Comparison of ENCODE assay signal across 6 cellular contexts in genomic region chr9:35659340-35659739, GRCh38. TPM values are rescaled to one million over a fixed set of nuclear protein-coding genes. Genes with fewer than 3 reads are reported as not detected.
DNase-seq lines count a peak whose midpoint lies in the region; ATAC-seq and TF ChIP-seq lines count a peak whose summit lies in the region.

No MANE protein-coding gene starts in this region.

- H3K36me3 ChIP-seq in neuron (ENCODE audit: insufficient read depth, low read length): peaks cover 26% of the 10 kb centered on the region

- H3K9me3 ChIP-seq in neuron (ENCODE audit: low read length): no peaks in the 10 kb centered on the region

- H3K4me3 ChIP-seq in neuron (ENCODE audit: low read length): peak overlapping the region; percentile 86

- peaks cover 0 to 9% (median 0%) of the 10 kb centered on the region in 5 experiments for H3K9me3 Mint-ChIP-seq in brain

- ATAC-seq in GM21619 (IDR thresholded peaks at IDR 0.05; ENCODE audit: unreplicated experiment) (no peak), HG03097 (IDR thresholded peaks at IDR 0.05; ENCODE audit: low FRiP score, unreplicated experiment) (no peak)

- no peaks in the 10 kb centered on the region for H3K27me3 Mint-ChIP-seq in brain

- peaks cover 26% of the 10 kb centered on the region for H3K36me3 Mint-ChIP-seq in brain

- peaks cover 21% of the 10 kb centered on the region for H3K4me1 ChIP-seq in neuron (ENCODE audit: insufficient read depth, low read length)

- H3K27me3 ChIP-seq in neuron (ENCODE audit: insufficient read depth, low read length): no peaks in the 10 kb centered on the region

- H3K4me1 Mint-ChIP-seq in brain: peaks cover 73% of the 10 kb centered on the region

- no peak overlapping the region for H2AFZ ChIP-seq in neuron (ENCODE audit: low read depth, low read length)

- POLR2A ChIA-PET in HEK293T (lab: Yijun Ruan, JAX): interaction anchor here (0.7 to 5.2 kb wide), 4 partner anchors 11 to 71 kb away, joined by 3 to 35 read pairs (median 8); no protein-coding TSS in a partner anchor

- CTCF ChIA-PET in HEK293T (lab: Yijun Ruan, JAX): interaction anchor here (0.8 to 3.4 kb wide), 3 partner anchors 13 to 37 kb away, joined by 3 to 16 read pairs (median 5); no protein-coding TSS in a partner anchor

- peak overlapping the region; percentile 95 to 100 (median 99) for H3K27ac Mint-ChIP-seq in brain

- H3K4me3 Mint-ChIP-seq in brain: peak overlapping the region; percentile 80 to 86 (median 86)

- no peak for DNase-seq in HEK293T (ENCODE audit: extremely low spot score)
- DNase-seq in NCI-H1048 (lab: John Stamatoyannopoulos, UW): no peak

- TF ChIP-seq CTCF in brain (conservative IDR thresholded peaks at IDR 0.05): no peak

TF ChIP-seq in HEK293T, 16 proteins besides CTCF, POLR2A, EP300 and RAD21:
- TF ChIP-seq L3MBTL2 (conservative IDR thresholded peaks at IDR 0.05): no peak
- TF ChIP-seq, protein P1, sequence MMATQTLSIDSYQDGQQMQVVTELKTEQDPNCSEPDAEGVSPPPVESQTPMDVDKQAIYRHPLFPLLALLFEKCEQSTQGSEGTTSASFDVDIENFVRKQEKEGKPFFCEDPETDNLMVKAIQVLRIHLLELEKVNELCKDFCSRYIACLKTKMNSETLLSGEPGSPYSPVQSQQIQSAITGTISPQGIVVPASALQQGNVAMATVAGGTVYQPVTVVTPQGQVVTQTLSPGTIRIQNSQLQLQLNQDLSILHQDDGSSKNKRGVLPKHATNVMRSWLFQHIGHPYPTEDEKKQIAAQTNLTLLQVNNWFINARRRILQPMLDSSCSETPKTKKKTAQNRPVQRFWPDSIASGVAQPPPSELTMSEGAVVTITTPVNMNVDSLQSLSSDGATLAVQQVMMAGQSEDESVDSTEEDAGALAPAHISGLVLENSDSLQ (IDR thresholded peaks at IDR 0.05): peak; percentile 78

RNA-seq across cellular contexts. Expression of gene CCDC107, which starts 1.2 kb away (rescaled TPM):
- 45.7 TPM for polyA plus RNA-seq in brain (ENCODE audit: insufficient read depth, low read depth, low replicate concordance)

RNA-seq across cellular contexts. Expression of gene RMRP, which starts 1.5 kb away (rescaled TPM):
- not detected for polyA plus RNA-seq in brain (ENCODE audit: insufficient read depth, low read depth, low replicate concordance)

RNA-seq across cellular contexts. Expression of gene ARHGEF39, which starts 5.7 kb away (rescaled TPM):
- polyA plus RNA-seq in brain (ENCODE audit: insufficient read depth, low read depth, low replicate concordance): 11.6 TPM

RNA-seq across cellular contexts. Expression of gene SIT1, which starts 8.6 kb away (rescaled TPM):
- 2.0 TPM for polyA plus RNA-seq in brain (ENCODE audit: insufficient read depth, low read depth, low replicate concordance)

RNA-seq across cellular contexts. Expression of gene CA9, which starts 14.4 kb away (rescaled TPM):
- 3.7 TPM for polyA plus RNA-seq in brain (ENCODE audit: insufficient read depth, low read depth, low replicate concordance)
